24 cellular contexts compared by ENCODE assay signal in the genomic region with DNA sequence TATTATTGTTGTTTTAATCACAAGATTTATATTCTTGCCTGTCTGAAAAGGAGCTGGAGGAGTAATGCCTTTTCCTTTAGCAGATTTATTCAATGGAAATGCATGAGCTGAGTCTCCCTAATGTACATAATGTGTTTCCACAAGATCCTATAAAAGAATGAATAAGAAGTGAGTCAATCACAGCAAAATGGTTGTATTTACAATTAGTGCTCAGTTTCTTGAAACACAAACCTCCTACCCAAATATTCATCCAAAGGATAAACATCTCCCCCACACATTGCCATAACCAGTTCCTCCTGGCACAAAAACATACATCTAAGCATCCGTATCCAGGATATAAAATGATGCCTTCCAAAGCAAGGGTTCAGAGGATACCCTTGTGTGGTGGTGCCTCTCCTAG. TPM values are rescaled to one million over a fixed set of nuclear protein-coding genes. Genes with fewer than 3 reads are reported as not detected.
DNase-seq lines count a peak whose midpoint lies in the region; FAIRE-seq and TF ChIP-seq lines count a peak whose summit lies in the region.
"Had no signal": no experiment of that assay in that cellular context is flagged by ENCODE, and none has a peak within 500 bp of the region (broad histone marks: within the 10 kb centered on the region; RNA-seq: fewer than 3 reads in every experiment).

No MANE protein-coding gene starts in this region.

- no peak overlapping the region for H4K8ac ChIP-seq in mesenchymal stem cell (ENCODE audit: low read length)

- no peak overlapping the region for H2AFZ ChIP-seq in ACC112 (ENCODE audit: low read length, unreplicated experiment)
- no peak overlapping the region for H2AFZ ChIP-seq in astrocyte (ENCODE audit: low read depth, low read length)
- H2AFZ ChIP-seq in mesenchymal stem cell (ENCODE audit: low read depth, low read length), result no peak overlapping the region

- intact Hi-C loops in head of caudate nucleus (cut with DNase I), result no loop called here

- H3K27me3 ChIP-seq in ACC112 (ENCODE audit: insufficient read depth, low read length) (no peaks in the 10 kb centered on the region), astrocyte (ENCODE audit: insufficient read depth, low read length) (no peaks in the 10 kb centered on the region), mesenchymal stem cell (ENCODE audit: control insufficient read depth in 1 of 2, insufficient read depth in 1 of 2, low read length in 2 of 2) (no peaks in the 10 kb centered on the region)
- H3K27me3 ChIP-seq: adrenal gland, BLaER1, cardiac muscle cell, esophagus squamous epithelium had no signal

- WGBS in mesenchymal stem cell, result 75% methylated on average over 1 of the region's 1 CpG

- H3K27ac Mint-ChIP-seq in astrocyte (ENCODE audit: unreplicated experiment), result no peak overlapping the region
- H3K27ac Mint-ChIP-seq in T-helper 2 cell treated with Interferon-gamma antibody and Interleukin-4, amounts not matched to agents 5 μg/mL and 100 μg/mL, for 36 hours, result no peak overlapping the region
- H3K27ac Mint-ChIP-seq: activated T-cell treated with anti-CD3 and anti-CD28 coated beads, Interleukin-2, amount 50 U/mL, for 24 hours; effector memory CD8-positive, alpha-beta T cell; T-helper 1 cell treated with Interleukin-12 subunit alpha and Interleukin-12 subunit beta and Interleukin-4 antibody, amounts not matched to agents 30 μg/mL and 1 μg/mL, for 36 hours had no signal

- H3K79me2 ChIP-seq in ACC112 (ENCODE audit: control insufficient read depth, insufficient read depth, low read length, unreplicated experiment), result peaks cover 25% of the 10 kb centered on the region
- no peaks in the 10 kb centered on the region for H3K79me2 ChIP-seq in astrocyte (ENCODE audit: insufficient read depth, low read length)

- H4K20me1 ChIP-seq in astrocyte (ENCODE audit: insufficient read depth, low read length), result no peaks in the 10 kb centered on the region
- H4K20me1 ChIP-seq: BLaER1 had no signal

- H3K14ac ChIP-seq in mesenchymal stem cell (ENCODE audit: low read length in 2 of 2), result no peak overlapping the region

- H3K4me2 ChIP-seq in astrocyte (ENCODE audit: low read length) (no peak overlapping the region), mesenchymal stem cell (ENCODE audit: low read length, poor library complexity, severe bottlenecking) (no peak overlapping the region)
- H3K4me2 ChIP-seq: BLaER1 had no signal

- H3K27me3 Mint-ChIP-seq in astrocyte (ENCODE audit: low read depth, unreplicated experiment), result no peaks in the 10 kb centered on the region
- H3K27me3 Mint-ChIP-seq in T-helper 2 cell treated with Interferon-gamma antibody and Interleukin-4, amounts not matched to agents 5 μg/mL and 100 μg/mL, for 36 hours (ENCODE audit: low read depth), result peaks cover 23% of the 10 kb centered on the region

- H3K4me3 Mint-ChIP-seq in astrocyte (ENCODE audit: unreplicated experiment), result no peak overlapping the region
- no peak overlapping the region for H3K4me3 Mint-ChIP-seq in T-helper 2 cell treated with Interferon-gamma antibody and Interleukin-4, amounts not matched to agents 5 μg/mL and 100 μg/mL, for 36 hours
- H3K4me3 Mint-ChIP-seq: activated T-cell treated with anti-CD3 and anti-CD28 coated beads, Interleukin-2, amount 50 U/mL, for 24 hours; effector memory CD8-positive, alpha-beta T cell; T-helper 1 cell treated with Interleukin-12 subunit alpha and Interleukin-12 subunit beta and Interleukin-4 antibody, amounts not matched to agents 30 μg/mL and 1 μg/mL, for 36 hours had no signal

- H3K9me3 ChIP-seq in astrocyte (ENCODE audit: insufficient read depth, low read depth, low read length), result no peaks in the 10 kb centered on the region
- H3K9me3 ChIP-seq in mesenchymal stem cell (ENCODE audit: control insufficient read depth, low read length), result no peaks in the 10 kb centered on the region
- H3K9me3 ChIP-seq: adrenal gland, BLaER1, esophagus squamous epithelium, psoas muscle had no signal

- H3K4me1 ChIP-seq in ACC112 (ENCODE audit: control insufficient read depth, insufficient read depth, low read length, unreplicated experiment), result peaks cover 30% of the 10 kb centered on the region
- peaks cover 6% of the 10 kb centered on the region for H3K4me1 ChIP-seq in astrocyte (ENCODE audit: insufficient read depth, low read length)
- peaks cover 10% of the 10 kb centered on the region for H3K4me1 ChIP-seq in mesenchymal stem cell (ENCODE audit: control insufficient read depth, insufficient read depth, low read depth, low read length)
- H3K4me1 ChIP-seq: adrenal gland, esophagus squamous epithelium, psoas muscle had no signal

- H3K79me1 ChIP-seq in mesenchymal stem cell (replicated peaks; ENCODE audit: low read length, poor library complexity, severe bottlenecking), result peaks cover 8% of the 10 kb centered on the region

- FAIRE-seq in astrocyte (lab: Jason Lieb, UNC), result peak; percentile 60

- H3K36me3 ChIP-seq in ACC112 (ENCODE audit: insufficient read depth, low read length), result no peaks in the 10 kb centered on the region
- no peaks in the 10 kb centered on the region for H3K36me3 ChIP-seq in astrocyte (ENCODE audit: insufficient read depth, low read length)
- no peaks in the 10 kb centered on the region for H3K36me3 ChIP-seq in mesenchymal stem cell (ENCODE audit: control insufficient read depth in 1 of 2, insufficient read depth in 2 of 2, low read depth in 1 of 2, low read length in 2 of 2)
- H3K36me3 ChIP-seq: adrenal gland, BLaER1, cardiac muscle cell, esophagus squamous epithelium had no signal

- H3K9me3 Mint-ChIP-seq in astrocyte (ENCODE audit: unreplicated experiment), result peaks cover 8% of the 10 kb centered on the region
- H3K9me3 Mint-ChIP-seq in T-helper 2 cell treated with Interferon-gamma antibody and Interleukin-4, amounts not matched to agents 5 μg/mL and 100 μg/mL, for 36 hours, result no peaks in the 10 kb centered on the region
- H3K9me3 Mint-ChIP-seq: activated T-cell treated with anti-CD3 and anti-CD28 coated beads, Interleukin-2, amount 50 U/mL, for 24 hours; effector memory CD8-positive, alpha-beta T cell had no signal

- no peak overlapping the region for H3K18ac ChIP-seq in mesenchymal stem cell (ENCODE audit: low read depth in 1 of 2, low read length in 2 of 2)

- H4K91ac ChIP-seq in mesenchymal stem cell (ENCODE audit: low read length), result no peak overlapping the region

- peak overlapping the region in 1 of 2 experiments; percentile 5 for H3K4ac ChIP-seq in mesenchymal stem cell (ENCODE audit: low read depth in 1 of 2, low read length in 2 of 2)

- no peak overlapping the region for H2BK5ac ChIP-seq in mesenchymal stem cell (ENCODE audit: low read depth, low read length, poor library complexity, severe bottlenecking)

- H3K4me3 ChIP-seq in ACC112 (ENCODE audit: low read depth, low read length), result no peak overlapping the region
- no peak overlapping the region for H3K4me3 ChIP-seq in astrocyte (ENCODE audit: insufficient read depth, low read depth, low read length)
- no peak overlapping the region for H3K4me3 ChIP-seq in mesenchymal stem cell (ENCODE audit: insufficient read depth in 1 of 2, low read depth in 1 of 2, low read length in 2 of 2)
- H3K4me3 ChIP-seq: adrenal gland, BLaER1, cardiac muscle cell, coronary artery, esophagus squamous epithelium, psoas muscle, SK-N-MC had no signal

- no peak overlapping the region for H3K23ac ChIP-seq in mesenchymal stem cell (ENCODE audit: low read length in 2 of 2)

- H2AK5ac ChIP-seq in mesenchymal stem cell (ENCODE audit: low read length, severe bottlenecking), result no peak overlapping the region

- H3K36me3 Mint-ChIP-seq in astrocyte (ENCODE audit: low read depth, unreplicated experiment), result peaks cover 21% of the 10 kb centered on the region
- no peaks in the 10 kb centered on the region for H3K36me3 Mint-ChIP-seq in T-helper 2 cell treated with Interferon-gamma antibody and Interleukin-4, amounts not matched to agents 5 μg/mL and 100 μg/mL, for 36 hours (ENCODE audit: low read depth)

- TF ChIP-seq CTCF in astrocyte (IDR thresholded peaks at IDR 0.05; ENCODE audit: insufficient read depth, low read depth, low read length), result no peak

- DNase-seq in HT1080 (ENCODE audit: low read depth) (peak; percentile 67), astrocyte (ENCODE audit: low read depth) (no peak), mesenchymal stem cell (peak; percentile 25), DMS53 treated with DMSO at 0.1 percent for 48 hours (lab: John Stamatoyannopoulos, UW; ENCODE audit: unreplicated experiment) (no peak), SIG-M5 (lab: John Stamatoyannopoulos, UW) (no peak), head of caudate nucleus (no peak)
- no peak for DNase-seq in T-helper 2 cell treated with Interferon-gamma antibody and Interleukin-4, amounts not matched to agents 5 μg/mL and 100 μg/mL, for 36 hours (ENCODE audit: low spot score)
- DNase-seq: activated CD4-positive, alpha-beta T cell treated with anti-CD3 and anti-CD28 coated beads for 4 hours; activated naive CD4-positive, alpha-beta T cell; activated T-cell treated with anti-CD3 and anti-CD28 coated beads, Interleukin-2, amount 50 U/mL, for 24 hours; adrenal gland; effector memory CD8-positive, alpha-beta T cell; esophagus squamous epithelium; NCI-H2029 treated with DMSO at 0.1 percent for 48 hours; NCI-H82; OCI-M1; psoas muscle; trophoblast cell had no signal

- H2BK15ac ChIP-seq in mesenchymal stem cell (ENCODE audit: low read depth, poor library complexity, severe bottlenecking), result no peak overlapping the region

- peak overlapping the region; percentile 8; the same call in 1 of the 2 replicates for H3K27ac ChIP-seq in ACC112 (ENCODE audit: low read depth, low read length)
- no peak overlapping the region for H3K27ac ChIP-seq in astrocyte (ENCODE audit: low read depth, low read length)
- no peak overlapping the region for H3K27ac ChIP-seq in mesenchymal stem cell (ENCODE audit: low read length, poor library complexity, severe bottlenecking)
- H3K27ac ChIP-seq: adrenal gland, BLaER1, cardiac muscle cell, coronary artery, esophagus squamous epithelium, psoas muscle, SK-N-MC had no signal

- H3K9ac ChIP-seq in astrocyte (ENCODE audit: low read length) (no peak overlapping the region), mesenchymal stem cell (ENCODE audit: low read length) (no peak overlapping the region)
- H3K9ac ChIP-seq: BLaER1 had no signal

- H3K4me1 Mint-ChIP-seq in astrocyte (ENCODE audit: low read depth, unreplicated experiment), result peaks cover 35% of the 10 kb centered on the region
- peaks cover 7% of the 10 kb centered on the region for H3K4me1 Mint-ChIP-seq in T-helper 2 cell treated with Interferon-gamma antibody and Interleukin-4, amounts not matched to agents 5 μg/mL and 100 μg/mL, for 36 hours (ENCODE audit: low read depth)

- H2BK12ac ChIP-seq in mesenchymal stem cell (ENCODE audit: low read length in 2 of 2), result no peak overlapping the region

- no peak overlapping the region for H2BK120ac ChIP-seq in mesenchymal stem cell (ENCODE audit: low read depth, low read length)

RNA-seq across cellular contexts. Expression of gene ME3, which starts 33.2 kb away (rescaled TPM):
- 0.24 TPM in 1 of 2 replicates, not detected in the other for total RNA-seq in HT1080 (2014; rRNA removed; shearing (Covaris generic))
- not detected in 2 replicates for polyA plus RNA-seq in HT1080 (2015; cell fraction: cytosol; rRNA removed)
- 0.53 and 0.80 TPM in 2 replicates for polyA plus RNA-seq in HT1080 (2015; cell fraction: nucleus; rRNA removed)
- 26.5 and 28.6 TPM in 2 replicates for total RNA-seq in astrocyte
- polyA plus RNA-seq in mesenchymal stem cell (2013, experiment 1 of 2), result 12.5 TPM
- 11.9 TPM for polyA plus RNA-seq in mesenchymal stem cell (2013, experiment 2 of 2)

Comparison
In these comparisons a context has a peak if more than half of its experiments do, and no peak if none do; other contexts are left out.
1. DNase-seq: peak in HT1080 (single experiment) and mesenchymal stem cell (single experiment); none in astrocyte (single experiment), DMS53 treated with DMSO at 0.1 percent for 48 hours (single experiment), SIG-M5 (single experiment), head of caudate nucleus (0 of 42) and T-helper 2 cell treated with Interferon-gamma antibody and Interleukin-4, amounts not matched to agents 5 μg/mL and 100 μg/mL, for 36 hours (single experiment).
2. RNA of gene ME3, which starts 33.2 kb away (total RNA-seq): 26.5 to 28.6 TPM in astrocyte; 0.24 TPM in HT1080; every median in the first group is over 10 times any median in the second.